13 cellular contexts compared by ENCODE assay signal in genomic region chr3:165466856-165467255, GRCh38.
"Had no signal": no experiment of that assay in that cellular context is flagged by ENCODE, and none has a peak within 500 bp of the region (broad histone marks: within the 10 kb centered on the region; RNA-seq: fewer than 3 reads in every experiment).

No MANE protein-coding gene starts in this region.

- H3K36me3 ChIP-seq: breast epithelium, colonic mucosa, pancreas had no signal

- H3K4me1 ChIP-seq: breast epithelium, colonic mucosa, pancreas had no signal

- H3K27ac ChIP-seq: breast epithelium, colonic mucosa, pancreas had no signal

- H3K27me3 ChIP-seq: breast epithelium, colonic mucosa, pancreas had no signal

- DNase-seq: activated CD4-positive, alpha-beta T cell treated with anti-CD3 and anti-CD28 coated beads, Interleukin-2, amount 10 ng/mL, durations not matched to agents 7 days and 5 days; activated CD8-positive, alpha-beta memory T cell treated with anti-CD3 and anti-CD28 coated beads, Interleukin-2, amount 50 U/mL, for 48 hours; activated gamma-delta T cell treated with Interleukin-2 at 50 U/mL for 16 hours; activated naive CD8-positive, alpha-beta T cell treated with anti-CD3 and anti-CD28 coated beads for 36 hours; amygdala; colonic mucosa; foreskin fibroblast; glutamatergic neuron; hypothalamus; pancreas had no signal

- H3K9me3 ChIP-seq: colonic mucosa, pancreas had no signal

- FAIRE-seq: endometrium, pancreas had no signal

- ATAC-seq: pancreas; stimulated activated memory B cell treated with anti-CD40 and anti-IgM and Interleukin-4, amounts not matched to agents 10 μg/mL and 1 μg/mL and 100 μg/mL, for 72 hours had no signal

- H3K4me3 ChIP-seq: breast epithelium, colonic mucosa, pancreas had no signal
